Comparison of ENCODE assay signal across 2 cellular contexts in genomic region chr3:11543948-11544387, GRCh38.
TF ChIP-seq lines count a peak whose summit lies in the region.

No MANE protein-coding gene starts in this region.

TF ChIP-seq in H1, 55 proteins besides CTCF, POLR2A, EP300 and RAD21 (continues in another document):
- TF ChIP-seq SIX5 (IDR thresholded peaks at IDR 0.05; ENCODE audit: low read depth, low read length) (no peak), FOSL1 (IDR thresholded peaks at IDR 0.05; ENCODE audit: insufficient read depth, low read depth, low read length) (no peak), ASH2L (IDR thresholded peaks at IDR 0.05; ENCODE audit: low read length) (no peak), RXRA (IDR thresholded peaks at IDR 0.05; ENCODE audit: insufficient read depth, low read depth, low read length) (no peak), TEAD4 (IDR thresholded peaks at IDR 0.05; ENCODE audit: low read depth, low read length) (no peak), RBBP5 (IDR thresholded peaks at IDR 0.05; ENCODE audit: borderline replicate concordance, low read depth, low read length) (no peak), ATF2 (IDR thresholded peaks at IDR 0.05; ENCODE audit: low read length) (no peak), USF2 (IDR thresholded peaks at IDR 0.05; ENCODE audit: low read length) (no peak), BACH1 (IDR thresholded peaks at IDR 0.05; ENCODE audit: low read length) (no peak), KDM1A (IDR thresholded peaks at IDR 0.05; ENCODE audit: borderline replicate concordance, low read length) (no peak), ATF3 (IDR thresholded peaks at IDR 0.05; ENCODE audit: insufficient read depth, low read depth, low read length) (no peak), SUZ12 (IDR thresholded peaks at IDR 0.05; ENCODE audit: low read length) (no peak), MAX (IDR thresholded peaks at IDR 0.05) (no peak)

TF ChIP-seq in SK-N-SH, 30 proteins besides CTCF, POLR2A, EP300 and RAD21:
- no peak for TF ChIP-seq RCOR1 (IDR thresholded peaks at IDR 0.05; ENCODE audit: low read length)
- TF ChIP-seq ELF1 (IDR thresholded peaks at IDR 0.05): no peak
- TF ChIP-seq SIN3A (IDR thresholded peaks at IDR 0.05; ENCODE audit: borderline replicate concordance, low read depth, low read length): no peak
- no peak for TF ChIP-seq FOXM1 (IDR thresholded peaks at IDR 0.05; ENCODE audit: low read depth)
- no peak for TF ChIP-seq PBX3 (IDR thresholded peaks at IDR 0.05)
- TF ChIP-seq USF1 (IDR thresholded peaks at IDR 0.05; ENCODE audit: borderline replicate concordance, low read depth): no peak
- TF ChIP-seq YY1 (IDR thresholded peaks at IDR 0.05; ENCODE audit: low read depth): no peak
- no peak for TF ChIP-seq GATA2 (CRISPR knock-in tag; IDR thresholded peaks at IDR 0.05)
- TF ChIP-seq POLR2AphosphoS5 (IDR thresholded peaks at IDR 0.05; ENCODE audit: low read depth, low read length): no peak
